Comparison of ENCODE assay signal across 1 cellular context in the genomic region with DNA sequence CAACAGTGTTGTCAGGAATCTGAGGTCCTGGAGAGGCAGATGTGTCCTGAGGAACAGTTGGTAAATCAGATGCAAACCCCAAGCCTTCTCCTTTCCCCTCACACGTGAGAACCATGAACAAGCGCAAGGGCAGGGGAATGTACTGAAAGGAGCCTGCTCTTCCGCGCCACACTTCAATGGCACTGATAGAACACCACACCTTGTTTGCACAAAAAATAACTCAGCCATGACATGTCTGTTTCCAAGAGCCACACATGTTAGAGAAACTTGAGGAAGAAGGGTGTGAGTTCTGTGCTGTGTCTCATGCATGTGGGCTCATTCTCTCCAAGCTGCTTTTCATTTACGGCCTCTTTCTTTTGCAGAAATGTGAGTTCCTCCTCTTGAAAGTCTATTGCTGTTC. TPM values are rescaled to one million over a fixed set of nuclear protein-coding genes. Genes with fewer than 3 reads are reported as not detected.
"Had no signal": no experiment of that assay in that cellular context is flagged by ENCODE, and none has a peak within 500 bp of the region (broad histone marks: within the 10 kb centered on the region; RNA-seq: fewer than 3 reads in every experiment).

No MANE protein-coding gene starts in this region.

RNA-seq across cellular contexts. Expression of a gene that starts 16.2 kb away (rescaled TPM):
- polyA plus RNA-seq: neural cell had no signal
